8 cellular contexts compared by ENCODE assay signal in the genomic region with DNA sequence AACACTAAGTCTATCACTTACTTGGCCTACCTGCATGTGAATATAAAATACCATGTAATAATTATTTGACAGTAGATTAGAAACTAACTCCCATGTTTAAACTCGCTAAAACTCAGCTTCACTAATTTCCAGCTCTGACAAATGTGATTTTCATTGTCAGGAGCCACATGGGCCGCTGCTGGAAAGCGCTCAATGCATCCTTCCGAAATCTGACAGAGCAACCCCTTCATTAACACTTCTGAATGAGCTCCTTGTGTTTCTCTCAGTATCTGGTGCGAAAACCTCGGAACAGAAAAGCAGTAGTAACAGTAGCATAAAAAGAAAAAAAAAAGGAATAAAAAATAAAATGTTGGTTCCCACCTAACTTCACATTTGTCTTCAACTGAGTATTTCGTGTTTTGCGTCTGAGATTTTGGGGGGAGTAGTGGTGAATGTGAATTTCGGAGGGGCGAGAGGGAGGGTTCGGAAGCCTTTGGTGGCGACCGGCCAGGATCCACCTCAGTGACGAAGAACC. TPM values are rescaled to one million over a fixed set of nuclear protein-coding genes. Genes with fewer than 3 reads are reported as not detected.
DNase-seq lines count a peak whose midpoint lies in the region; ATAC-seq and TF ChIP-seq lines count a peak whose summit lies in the region.

No MANE protein-coding gene starts in this region.

- H3K27ac ChIP-seq in cardiac muscle cell (peak overlapping the region; percentile 80), iPS-18a (ENCODE audit: low read length) (peak overlapping the region; percentile 46), spleen (peak overlapping the region; percentile 89 to 94 (median 92))

- ATAC-seq in left ventricle myocardium superior, result no peak
- ATAC-seq in GM21737 (IDR thresholded peaks at IDR 0.05; ENCODE audit: unreplicated experiment), result no peak

- H3K9me3 Mint-ChIP-seq in activated naive CD8-positive, alpha-beta T cell treated with anti-CD3 and anti-CD28 coated beads for 36 hours, result no peaks in the 10 kb centered on the region

- no peaks in the 10 kb centered on the region for H3K27me3 ChIP-seq in cardiac muscle cell
- no peaks in the 10 kb centered on the region for H3K27me3 ChIP-seq in iPS-18a (ENCODE audit: control insufficient read depth, insufficient read depth, low read length)
- H3K27me3 ChIP-seq in spleen (replicated peaks in 1 of 7), result no peaks in the 10 kb centered on the region

- intact Hi-C loops in left ventricle myocardium superior (cut with micrococcal nuclease), result loop anchor here (10.0 kb wide), 1 partner anchor 213 kb away; no protein-coding TSS in a partner anchor
- intact Hi-C loops in spleen (cut with DNase I; ENCODE audit: low total_unique reads), result no loop called here

- H3K4me3 ChIP-seq in cardiac muscle cell (peak overlapping the region; percentile 52), iPS-18a (ENCODE audit: low read length) (peak overlapping the region; percentile 89), spleen (peak overlapping the region; percentile 63 to 98 (median 77))

- H3K27ac Mint-ChIP-seq in activated naive CD8-positive, alpha-beta T cell treated with anti-CD3 and anti-CD28 coated beads for 36 hours, result peak overlapping the region; percentile 88

- DNase-seq in cardiac muscle cell (ENCODE audit: low read depth in 1 of 2, low spot score in 1 of 2) (no peak), left ventricle myocardium superior (no peak), spleen (no peak), NCI-H2196 (lab: John Stamatoyannopoulos, UW; ENCODE audit: unreplicated experiment) (no peak), SHP77 treated with DMSO at 0.1 percent for 48 hours (lab: John Stamatoyannopoulos, UW) (no peak)
- DNase-seq in activated naive CD8-positive, alpha-beta T cell treated with anti-CD3 and anti-CD28 coated beads for 36 hours, result no peak

- H3K4me3 Mint-ChIP-seq in activated naive CD8-positive, alpha-beta T cell treated with anti-CD3 and anti-CD28 coated beads for 36 hours, result peak overlapping the region; percentile 91

- H3K9ac ChIP-seq in iPS-18a (ENCODE audit: low read length), result peak overlapping the region; percentile 89

- H3K4me1 ChIP-seq in cardiac muscle cell (ENCODE audit: low read depth) (peaks cover 10% of the 10 kb centered on the region), iPS-18a (ENCODE audit: control insufficient read depth, low read depth, low read length) (peaks cover 5% of the 10 kb centered on the region), spleen (peaks cover 4 to 31% (median 21%) of the 10 kb centered on the region in 6 donors)

- WGBS in spleen, 5 donors, result 7 to 14% (median 9%) methylated on average over 13 to 14 of the region's 14 CpGs

- H3K36me3 ChIP-seq in cardiac muscle cell (peaks cover 16% of the 10 kb centered on the region), iPS-18a (ENCODE audit: control insufficient read depth, low read depth, low read length) (peaks cover 20% of the 10 kb centered on the region), spleen (peaks cover 0 to 31% (median 16%) of the 10 kb centered on the region in 6 donors)

- no peaks in the 10 kb centered on the region for H3K27me3 Mint-ChIP-seq in activated naive CD8-positive, alpha-beta T cell treated with anti-CD3 and anti-CD28 coated beads for 36 hours

- no peaks in the 10 kb centered on the region for H3K9me3 ChIP-seq in cardiac muscle cell (ENCODE audit: low read depth)
- no peaks in the 10 kb centered on the region for H3K9me3 ChIP-seq in iPS-18a (ENCODE audit: control insufficient read depth, low read depth, low read length)
- H3K9me3 ChIP-seq in spleen, result no peaks in the 10 kb centered on the region

- peaks cover 13% of the 10 kb centered on the region for H3K36me3 Mint-ChIP-seq in activated naive CD8-positive, alpha-beta T cell treated with anti-CD3 and anti-CD28 coated beads for 36 hours

- no peak for TF ChIP-seq POLR2A in spleen (IDR thresholded peaks at IDR 0.05)

- no peak for TF ChIP-seq CTCF in cardiac muscle cell (IDR thresholded peaks at IDR 0.05; ENCODE audit: low read depth, low read length)
- TF ChIP-seq CTCF in spleen (IDR thresholded peaks at IDR 0.05 in 8 of 11, conservative IDR thresholded peaks at IDR 0.05 in 3 of 11), result no peak

- H3K4me1 Mint-ChIP-seq in activated naive CD8-positive, alpha-beta T cell treated with anti-CD3 and anti-CD28 coated beads for 36 hours, result peaks cover 15% of the 10 kb centered on the region

RNA-seq across cellular contexts. Expression of a gene that starts 0.7 kb away (rescaled TPM):
- 72.6 and 97.5 TPM in 2 replicates for total RNA-seq in cardiac muscle cell
- polyA plus RNA-seq in cardiac muscle cell, result 231 and 271 TPM in 2 replicates
- total RNA-seq in left ventricle myocardium superior, result 107 TPM
- 100 to 1,000 TPM; 146 to 154 TPM for total RNA-seq in activated naive CD8-positive, alpha-beta T cell treated with anti-CD3 and anti-CD28 coated beads for 36 hours
- 10 to 100 TPM; 22.0 to 47.1 (median 35.0) TPM for total RNA-seq in spleen
- 10 to 100 TPM; 21.5 to 39.3 (median 38.0) TPM for polyA plus RNA-seq in spleen

RNA-seq across cellular contexts. Expression of a gene that starts 47.4 kb away (rescaled TPM):
- total RNA-seq in cardiac muscle cell (72.9 and 80.9 TPM in 2 replicates), left ventricle myocardium superior (not detected), spleen (1 to 10 TPM in 2 of 7 donors, under 1 TPM in 5; 0.41 to 2.5 (median 0.93) TPM)
- polyA plus RNA-seq in cardiac muscle cell (50.8 and 53.6 TPM in 2 replicates), spleen (1 to 10 TPM; 1.6 to 1.9 (median 1.8) TPM)
- total RNA-seq in activated naive CD8-positive, alpha-beta T cell treated with anti-CD3 and anti-CD28 coated beads for 36 hours, result not detected

RNA-seq across cellular contexts. Expression of a gene that starts 55.2 kb away (rescaled TPM):
- total RNA-seq in cardiac muscle cell (not detected in 2 replicates), left ventricle myocardium superior (not detected), spleen (not detected)
- polyA plus RNA-seq in cardiac muscle cell (0.12 TPM in 1 of 2 replicates, not detected in the other), spleen (under 1 TPM in 2 of 3 donors, not detected in 1; 0.07 to 0.22 TPM)
- not detected for total RNA-seq in activated naive CD8-positive, alpha-beta T cell treated with anti-CD3 and anti-CD28 coated beads for 36 hours

Comparison
In these comparisons a context has a peak if more than half of its experiments do, and no peak if none do; other contexts are left out.
1. RNA of a gene that starts 47.4 kb away (total RNA-seq): 72.9 to 80.9 TPM in cardiac muscle cell; 0.41 to 2.5 TPM in spleen, not detected in left ventricle myocardium superior (single experiment) and not detected in activated naive CD8-positive, alpha-beta T cell treated with anti-CD3 and anti-CD28 coated beads for 36 hours; every median in the first group is over 10 times any median in the second.
2. Peak in every context shown above with its lines, with median percentiles within 50 percentile points of each other: H3K27ac ChIP-seq and H3K4me3 ChIP-seq.